10 cellular contexts compared by ENCODE assay signal in genomic region chr1:71817028-71817427, GRCh38.
"Had no signal": no experiment of that assay in that cellular context is flagged by ENCODE, and none has a peak within 500 bp of the region (broad histone marks: within the 10 kb centered on the region; RNA-seq: fewer than 3 reads in every experiment).

No MANE protein-coding gene starts in this region.

- H3K4me3 Mint-ChIP-seq: HFFc6 had no signal

- H3K4me3 ChIP-seq: HAP-1 had no signal

- DNase-seq: GOT3, HFFc6, IMR-90, Karpas-422, KBM-7 had no signal

- FAIRE-seq: H54, HTR-8/SVneo had no signal

- H3K9ac ChIP-seq: KMS-11 had no signal

- H3K9me3 Mint-ChIP-seq: HFFc6 had no signal

- H3K36me3 ChIP-seq: HAP-1 had no signal

- H3K27ac ChIP-seq: KMS-11 had no signal

- H3K9me3 ChIP-seq: HAP-1 had no signal

- H3K27ac Mint-ChIP-seq: HFFc6 had no signal

- ATAC-seq: HCT116 had no signal

- H3K4me2 ChIP-seq: KMS-11 had no signal

- H3K4me1 ChIP-seq: HAP-1 had no signal
